8 cellular contexts compared by ENCODE assay signal in the genomic region with DNA sequence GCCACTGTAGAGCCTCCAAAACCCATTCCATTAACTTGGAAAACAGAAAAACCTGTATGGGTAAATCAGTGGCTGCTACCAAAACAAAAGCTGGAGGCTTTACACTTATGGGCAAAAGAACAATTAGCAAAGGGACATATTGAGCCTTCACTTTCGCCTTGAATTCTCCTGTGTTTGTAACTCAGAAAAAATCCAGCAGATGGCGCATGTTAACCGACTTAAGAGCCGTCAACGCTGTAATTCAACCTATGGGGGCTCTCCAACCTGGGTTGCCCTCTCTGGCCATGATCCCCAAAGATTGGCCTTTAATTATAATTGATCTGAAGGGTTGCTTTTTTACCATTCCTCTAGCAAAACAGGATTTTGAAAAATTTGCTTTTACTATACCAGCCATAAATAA. TPM values are rescaled to one million over a fixed set of nuclear protein-coding genes. Genes with fewer than 3 reads are reported as not detected.
DNase-seq lines count a peak whose midpoint lies in the region; ATAC-seq and TF ChIP-seq lines count a peak whose summit lies in the region.
"Not testable (repeated sequence)": the region's sequence is repeated elsewhere in the genome, so short reads cannot be mapped to it uniquely, and the experiment has no call there.

No MANE protein-coding gene starts in this region.

- TF ChIP-seq CTCF in MCF 10A (IDR thresholded peaks at IDR 0.05; ENCODE audit: unreplicated experiment): peak; percentile 60
- peak; percentile 30 to 68 (median 50) for TF ChIP-seq CTCF in heart left ventricle (IDR thresholded peaks at IDR 0.05)
- peak; percentile 80 for TF ChIP-seq CTCF in neural cell (IDR thresholded peaks at IDR 0.05; ENCODE audit: poor library complexity, severe bottlenecking)
- peak; percentile 36 to 51 for TF ChIP-seq CTCF in tibial artery (IDR thresholded peaks at IDR 0.05)

- not testable (repeated sequence) for BruUV-seq in MCF 10A (replicated peaks; lab: Mats Ljungman, UMichigan)

- not testable (repeated sequence) for H3K4me2 ChIP-seq in neural cell (ENCODE audit: low read length)

- POLR2A ChIA-PET in MCF 10A (lab: Yijun Ruan, JAX): not testable (repeated sequence)

- 2 to 3% (median 3%) methylated on average over 5 of the region's 5 CpGs for WGBS in heart left ventricle, 4 donors

- H3K9me2 ChIP-seq in neural cell (ENCODE audit: insufficient read depth, low read length): not testable (repeated sequence)

- H3K4me3 ChIP-seq in SK-N-MC; heart left ventricle; neural cell (ENCODE audit: low read length); tibial artery: not testable (repeated sequence)

- H3K36me3 Mint-ChIP-seq in MCF 10A (ENCODE audit: insufficient read depth, unreplicated experiment): not testable (repeated sequence)

- H3K27me3 ChIP-seq in heart left ventricle; neural cell (ENCODE audit: insufficient read depth, low read depth, low read length); tibial artery: not testable (repeated sequence)

- H3K4me3 Mint-ChIP-seq in MCF 10A (ENCODE audit: unreplicated experiment): not testable (repeated sequence)

- not testable (repeated sequence) for H3K4me1 ChIP-seq in heart left ventricle, tibial artery

- not testable (repeated sequence) for H3F3A ChIP-seq in neural cell (ENCODE audit: insufficient read depth, low read length, poor library complexity, severe bottlenecking)

- H3K79me2 ChIP-seq in neural cell (replicated peaks; ENCODE audit: insufficient read depth, low read length): not testable (repeated sequence)

- H3K9me3 Mint-ChIP-seq in MCF 10A (ENCODE audit: unreplicated experiment): not testable (repeated sequence)

- not testable (repeated sequence) for H3K27me3 Mint-ChIP-seq in MCF 10A (ENCODE audit: insufficient read depth, unreplicated experiment)

- not testable (repeated sequence) for H2AFZ ChIP-seq in neural cell (ENCODE audit: low read depth, low read length)

- not testable (repeated sequence) for H3K27ac Mint-ChIP-seq in MCF 10A (ENCODE audit: low read depth, unreplicated experiment)

- not testable (repeated sequence) for TF ChIP-seq EP300 in neural cell (conservative IDR thresholded peaks at IDR 0.05; ENCODE audit: poor library complexity, severe bottlenecking)

- TF ChIP-seq POLR2A in heart left ventricle (IDR thresholded peaks at IDR 0.05): not testable (repeated sequence)

- peak; percentile 74 for TF ChIP-seq RAD21 in neural cell (conservative IDR thresholded peaks at IDR 0.05)

- DNase-seq in DMS114 treated with DMSO at 0.1 percent for 48 hours (lab: John Stamatoyannopoulos, UW; ENCODE audit: unreplicated experiment): peak; percentile 41
- DNase-seq in HS-27A (ENCODE audit: low read depth): peak; percentile 2
- peak; percentile 57 for DNase-seq in NCI-H2227 (lab: John Stamatoyannopoulos, UW; ENCODE audit: unreplicated experiment)
- DNase-seq in SK-N-MC (ENCODE audit: low read depth, low spot score): peak; percentile 18
- peak; percentile 65 for DNase-seq in MCF 10A (ENCODE audit: unreplicated experiment)
- DNase-seq in heart left ventricle, tibial artery: not testable (repeated sequence)

- not testable (repeated sequence) for H3K9me3 ChIP-seq in SK-N-MC (ENCODE audit: low read depth, low read length); neural cell (ENCODE audit: low read length); tibial artery
- peaks cover 0 to 17% (median 0%) of the 10 kb centered on the region in 12 donors for H3K9me3 ChIP-seq in heart left ventricle

- H3K9ac ChIP-seq in SK-N-MC (ENCODE audit: insufficient read length); neural cell (ENCODE audit: low read length): not testable (repeated sequence)

- H4K20me1 ChIP-seq in neural cell (ENCODE audit: insufficient read depth): not testable (repeated sequence)

- H3K4me1 Mint-ChIP-seq in MCF 10A (ENCODE audit: insufficient read depth, unreplicated experiment): not testable (repeated sequence)

- not testable (repeated sequence) for H3K36me3 ChIP-seq in SK-N-MC (ENCODE audit: insufficient read depth, low read length); heart left ventricle; neural cell (ENCODE audit: insufficient read depth, low read length); tibial artery

- not testable (repeated sequence) for H3K27ac ChIP-seq in SK-N-MC; heart left ventricle; neural cell (ENCODE audit: low read length); tibial artery

- intact Hi-C loops in MCF 10A (cut with micrococcal nuclease) (loop anchor here (2.0 to 5.0 kb wide), 2 partner anchors 66 to 606 kb away; no protein-coding TSS in a partner anchor), heart left ventricle (cut with DNase I) (loop anchor here in 1 of 10 donors (5.0 kb wide), 2 partner anchors 66 to 606 kb away; no protein-coding TSS in a partner anchor)
- intact Hi-C loops in tibial artery (cut with DNase I; ENCODE audit: low total_unique reads): not testable (repeated sequence)

- CTCF ChIA-PET in MCF 10A (lab: Yijun Ruan, JAX): not testable (repeated sequence)

- ATAC-seq in heart left ventricle: not testable (repeated sequence)

TF ChIP-seq in neural cell, 6 proteins besides CTCF, POLR2A, EP300 and RAD21:
- peak; percentile 85 for TF ChIP-seq SMC3 (conservative IDR thresholded peaks at IDR 0.05; ENCODE audit: poor library complexity)

RNA-seq across cellular contexts. Expression of a gene that starts 9.8 kb away (rescaled TPM):
- not detected in 2 replicates for total RNA-seq in MCF 10A (2022)
- not detected for total RNA-seq in heart left ventricle
- polyA plus RNA-seq in heart left ventricle: not detected
- not detected in 2 replicates for polyA plus RNA-seq in neural cell
- polyA minus RNA-seq in neural cell: not detected in 2 replicates

RNA-seq across cellular contexts. Expression of a gene that starts 15.0 kb away (rescaled TPM):
- total RNA-seq in MCF 10A (2022): not detected in 2 replicates
- total RNA-seq in heart left ventricle: not detected
- not detected for polyA plus RNA-seq in heart left ventricle
- polyA plus RNA-seq in neural cell: not detected in 2 replicates
- not detected in 2 replicates for polyA minus RNA-seq in neural cell

RNA-seq across cellular contexts. Expression of a gene that starts 32.7 kb away (rescaled TPM):
- total RNA-seq in MCF 10A (2022): not detected in 2 replicates
- not detected for total RNA-seq in heart left ventricle
- not detected for polyA plus RNA-seq in heart left ventricle
- not detected in 2 replicates for polyA plus RNA-seq in neural cell
- polyA minus RNA-seq in neural cell: not detected in 2 replicates

RNA-seq across cellular contexts. Expression of a gene that starts 41.4 kb away (rescaled TPM):
- not detected in 2 replicates for total RNA-seq in MCF 10A (2022)
- not detected for total RNA-seq in heart left ventricle
- polyA plus RNA-seq in heart left ventricle: not detected
- not detected in 2 replicates for polyA plus RNA-seq in neural cell
- not detected in 2 replicates for polyA minus RNA-seq in neural cell

RNA-seq across cellular contexts. Expression of a gene that starts 53.4 kb away (rescaled TPM):
- not detected in 2 replicates for total RNA-seq in MCF 10A (2022)
- not detected for total RNA-seq in heart left ventricle
- polyA plus RNA-seq in heart left ventricle: not detected
- not detected in 2 replicates for polyA plus RNA-seq in neural cell
- not detected in 2 replicates for polyA minus RNA-seq in neural cell
